ENCODE assay signal across 11 cellular contexts in genomic region chr17:48617515-48618365, GRCh38. TPM values are rescaled to one million over a fixed set of nuclear protein-coding genes. Genes with fewer than 3 reads are reported as not detected.
DNase-seq lines count a peak whose midpoint lies in the region; ATAC-seq and TF ChIP-seq lines count a peak whose summit lies in the region.
"Had no signal": no experiment of that assay in that cellular context is flagged by ENCODE, and none has a peak within 500 bp of the region (broad histone marks: within the 10 kb centered on the region; RNA-seq: fewer than 3 reads in every experiment).

No MANE protein-coding gene starts in this region.

- peaks cover 60% of the 10 kb centered on the region for H4K20me1 ChIP-seq in GM23338 (replicated peaks; ENCODE audit: insufficient read depth)
- no peaks in the 10 kb centered on the region for H4K20me1 ChIP-seq in neural cell (ENCODE audit: insufficient read depth)

- no peak overlapping the region for H3K9ac ChIP-seq in neural cell (ENCODE audit: low read length)

- peaks cover 26% of the 10 kb centered on the region for H3K4me1 Mint-ChIP-seq in GM23338
- H3K4me1 Mint-ChIP-seq in endothelial cell (ENCODE audit: unreplicated experiment) = peaks cover 33% of the 10 kb centered on the region

- no peak for TF ChIP-seq EP300 in neural cell (conservative IDR thresholded peaks at IDR 0.05; ENCODE audit: poor library complexity, severe bottlenecking)

- peaks cover 99% of the 10 kb centered on the region for H3K27me3 Mint-ChIP-seq in GM23338 (ENCODE audit: insufficient read depth, low read depth, poor library complexity)
- H3K27me3 Mint-ChIP-seq in endothelial cell (ENCODE audit: unreplicated experiment) = peaks cover 36% of the 10 kb centered on the region

- H3K36me3 Mint-ChIP-seq in GM23338 (ENCODE audit: low read depth) = peaks cover 3% of the 10 kb centered on the region; the same call in 1 of the 3 replicates
- H3K36me3 Mint-ChIP-seq in endothelial cell (ENCODE audit: low read depth, unreplicated experiment) = no peaks in the 10 kb centered on the region

- H2AFZ ChIP-seq in GM23338 (no peak overlapping the region), neural cell (ENCODE audit: low read depth, low read length) (no peak overlapping the region)

- no peak overlapping the region for H3K4me3 ChIP-seq in GM23338
- H3K4me3 ChIP-seq in neural cell (ENCODE audit: low read length) = no peak overlapping the region
- H3K4me3 ChIP-seq: sigmoid colon, SJSA1 had no signal

- H3K36me3 ChIP-seq in GM23338 (ENCODE audit: insufficient read depth) (no peaks in the 10 kb centered on the region), neural cell (ENCODE audit: insufficient read depth, low read length) (no peaks in the 10 kb centered on the region)
- H3K36me3 ChIP-seq: sigmoid colon, SJSA1, WERI-Rb-1 had no signal

- H3K9me2 ChIP-seq in GM23338 (ENCODE audit: insufficient read depth) (no peaks in the 10 kb centered on the region), neural cell (ENCODE audit: insufficient read depth, low read length) (no peaks in the 10 kb centered on the region)

- peak; percentile 19 for ATAC-seq in GM23338
- ATAC-seq in HG03442 (IDR thresholded peaks at IDR 0.05; ENCODE audit: unreplicated experiment) = no peak
- ATAC-seq in HG03460 (IDR thresholded peaks at IDR 0.05; ENCODE audit: unreplicated experiment) = no peak

- H3F3A ChIP-seq in GM23338 (replicated peaks; ENCODE audit: low read depth) (peaks cover 45% of the 10 kb centered on the region), neural cell (ENCODE audit: insufficient read depth, low read length, poor library complexity, severe bottlenecking) (no peaks in the 10 kb centered on the region)

- H3K4me3 Mint-ChIP-seq in GM23338 (no peak overlapping the region), endothelial cell (ENCODE audit: unreplicated experiment) (peak overlapping the region; percentile 63)

- TF ChIP-seq RAD21 in neural cell (conservative IDR thresholded peaks at IDR 0.05) = no peak

- H3K27ac Mint-ChIP-seq in GM23338 (no peak overlapping the region), endothelial cell (ENCODE audit: unreplicated experiment) (no peak overlapping the region)

- peaks cover 34% of the 10 kb centered on the region for H3K4me1 ChIP-seq in GM23338 (ENCODE audit: insufficient read depth)

- H3K79me2 ChIP-seq in GM23338 (replicated peaks; ENCODE audit: insufficient read depth) = no peaks in the 10 kb centered on the region
- H3K79me2 ChIP-seq in neural cell (replicated peaks; ENCODE audit: insufficient read depth, low read length) = no peaks in the 10 kb centered on the region

- TF ChIP-seq CTCF in GM23338 (conservative IDR thresholded peaks at IDR 0.05; ENCODE audit: low read depth in 2 of 2) (no peak), endothelial cell (IDR thresholded peaks at IDR 0.05; ENCODE audit: unreplicated experiment) (no peak), neural cell (IDR thresholded peaks at IDR 0.05; ENCODE audit: poor library complexity, severe bottlenecking) (no peak)

- H3K27ac ChIP-seq in GM23338 (ENCODE audit: low read depth) = no peak overlapping the region
- no peak overlapping the region for H3K27ac ChIP-seq in neural cell (ENCODE audit: low read length)
- H3K27ac ChIP-seq: sigmoid colon, SJSA1, WERI-Rb-1 had no signal

- peak; percentile 58 for DNase-seq in GM23338 (ENCODE audit: low spot score)
- DNase-seq in M059J (ENCODE audit: low read depth) = peak; percentile 24
- no peak for DNase-seq in endothelial cell (ENCODE audit: low spot score)
- no peak for DNase-seq in DMS53 treated with DMSO at 0.1 percent for 48 hours (lab: John Stamatoyannopoulos, UW; ENCODE audit: unreplicated experiment)

- H3K27me3 ChIP-seq in GM23338 (ENCODE audit: insufficient read depth) = peaks cover 100% of the 10 kb centered on the region
- H3K27me3 ChIP-seq in neural cell (ENCODE audit: insufficient read depth, low read depth, low read length) = peaks cover 100% of the 10 kb centered on the region

- peaks cover 4% of the 10 kb centered on the region for H3K9me3 ChIP-seq in neural cell (ENCODE audit: low read length)
- H3K9me3 ChIP-seq: sigmoid colon, SJSA1 had no signal

- H3K4me2 ChIP-seq in GM23338 (peak overlapping the region; percentile 32; the same call in 1 of the 2 replicates), neural cell (ENCODE audit: low read length) (no peak overlapping the region)

- peaks cover 10% of the 10 kb centered on the region; the same call in 2 of the 3 replicates for H3K9me3 Mint-ChIP-seq in GM23338
- no peaks in the 10 kb centered on the region for H3K9me3 Mint-ChIP-seq in endothelial cell (ENCODE audit: unreplicated experiment)
- H3K9me3 Mint-ChIP-seq: activated T-cell treated with anti-CD3 and anti-CD28 coated beads, Interleukin-2, amount 50 U/mL, for 24 hours had no signal

TF ChIP-seq in GM23338, 12 proteins besides CTCF, POLR2A, EP300 and RAD21:
- peak; percentile 96 for TF ChIP-seq EZH2 (IDR thresholded peaks at IDR 0.05; ENCODE audit: low read depth, unreplicated experiment)
- no peak for TF ChIP-seq ETS1 (IDR thresholded peaks at IDR 0.05)

TF ChIP-seq in neural cell, 6 proteins besides CTCF, POLR2A, EP300 and RAD21:
- TF ChIP-seq POLR2AphosphoS5 (IDR thresholded peaks at IDR 0.05) (no peak), EZH2 (IDR thresholded peaks at IDR 0.05; ENCODE audit: borderline replicate concordance, insufficient read depth, low read length, poor library complexity, severe bottlenecking) (peak; percentile 86)

RNA-seq across cellular contexts. Expression of gene HOXB8, which starts 2.6 kb away (rescaled TPM):
- not detected in 2 replicates for total RNA-seq in GM23338 (2014; rRNA removed; shearing (Covaris generic))
- not detected in 2 replicates for polyA plus RNA-seq in GM23338 (2016; fragmentation: Nextera tagmentation; extraction: Ambion mirVana)
- 5.5 and 6.3 TPM in 2 replicates for total RNA-seq in M059J (2014; rRNA removed; shearing (Covaris generic))
- total RNA-seq in endothelial cell (ENCODE audit: unreplicated experiment) = 0.15 TPM
- not detected in 2 replicates for polyA plus RNA-seq in neural cell
- not detected in 2 replicates for polyA minus RNA-seq in neural cell
- total RNA-seq: SJSA1 had no signal

RNA-seq across cellular contexts. Expression of gene HOXB7, which starts 6.9 kb away (rescaled TPM):
- total RNA-seq in GM23338 (2014; rRNA removed; shearing (Covaris generic)) = not detected in 2 replicates
- polyA plus RNA-seq in GM23338 (2016; fragmentation: Nextera tagmentation; extraction: Ambion mirVana) (not detected in 2 replicates), neural cell (not detected in 2 replicates)
- 20.0 and 23.3 TPM in 2 replicates for total RNA-seq in M059J (2014; rRNA removed; shearing (Covaris generic))
- 3.6 TPM for total RNA-seq in endothelial cell (ENCODE audit: unreplicated experiment)
- polyA minus RNA-seq in neural cell = not detected in 2 replicates

RNA-seq across cellular contexts. Expression of gene HOXB9, which starts 8.4 kb away (rescaled TPM):
- total RNA-seq in GM23338 (2014; rRNA removed; shearing (Covaris generic)) = not detected in 2 replicates
- not detected in 2 replicates for polyA plus RNA-seq in GM23338 (2016; fragmentation: Nextera tagmentation; extraction: Ambion mirVana)
- total RNA-seq in M059J (2014; rRNA removed; shearing (Covaris generic)) = 10.4 and 16.3 TPM in 2 replicates
- 0.49 TPM for total RNA-seq in endothelial cell (ENCODE audit: unreplicated experiment)
- polyA plus RNA-seq in neural cell = not detected in 2 replicates
- polyA minus RNA-seq in neural cell = not detected in 2 replicates

RNA-seq across cellular contexts. Expression of gene HOXB6, which starts 13.0 kb away (rescaled TPM):
- not detected in 2 replicates for total RNA-seq in GM23338 (2014; rRNA removed; shearing (Covaris generic))
- polyA plus RNA-seq in GM23338 (2016; fragmentation: Nextera tagmentation; extraction: Ambion mirVana) (not detected in 2 replicates), neural cell (not detected in 2 replicates)
- total RNA-seq in M059J (2014; rRNA removed; shearing (Covaris generic)) = 6.2 and 9.4 TPM in 2 replicates
- total RNA-seq in endothelial cell (ENCODE audit: unreplicated experiment) = 1.9 TPM
- polyA minus RNA-seq in neural cell = not detected in 2 replicates

RNA-seq across cellular contexts. Expression of gene HOXB5, which starts 24.2 kb away (rescaled TPM):
- total RNA-seq in GM23338 (2014; rRNA removed; shearing (Covaris generic)) = not detected in 2 replicates
- polyA plus RNA-seq in GM23338 (2016; fragmentation: Nextera tagmentation; extraction: Ambion mirVana) = not detected in 2 replicates
- total RNA-seq in M059J (2014; rRNA removed; shearing (Covaris generic)) = 0.10 and 0.37 TPM in 2 replicates
- total RNA-seq in endothelial cell (ENCODE audit: unreplicated experiment) = 0.59 TPM
- polyA plus RNA-seq in neural cell = not detected in 2 replicates
- not detected in 2 replicates for polyA minus RNA-seq in neural cell

Comparison
In these comparisons a context has a peak if more than half of its experiments do, and no peak if none do; other contexts are left out.
1. DNase-seq: peak in GM23338 (single experiment) and M059J (single experiment); none in endothelial cell (single experiment) and DMS53 treated with DMSO at 0.1 percent for 48 hours (single experiment).